16 cellular contexts compared by ENCODE assay signal in genomic region chr3:48881652-48882114, GRCh38. TPM values are rescaled to one million over a fixed set of nuclear protein-coding genes. Genes with fewer than 3 reads are reported as not detected.
DNase-seq lines count a peak whose midpoint lies in the region; ATAC-seq, FAIRE-seq and TF ChIP-seq lines count a peak whose summit lies in the region.
"Had no signal": no experiment of that assay in that cellular context is flagged by ENCODE, and none has a peak within 500 bp of the region (broad histone marks: within the 10 kb centered on the region; RNA-seq: fewer than 3 reads in every experiment).

No MANE protein-coding gene starts in this region.

- H3K9me3 ChIP-seq in right cardiac atrium (ENCODE audit: control insufficient read depth, low read length) (no peaks in the 10 kb centered on the region), gastrocnemius medialis (no peaks in the 10 kb centered on the region)

- DNase-seq in activated naive CD4-positive, alpha-beta T cell treated with anti-CD3 and anti-CD28 coated beads, Interleukin-2, amount 50 U/mL, for 72 hours (ENCODE audit: low spot score in 2 of 2) = no peak
- DNase-seq in activated naive CD4-positive, alpha-beta T cell treated with anti-CD3 and anti-CD28 coated beads, Interleukin-2, amount 50 U/mL, for 16 hours = no peak
- DNase-seq in Right ventricle myocardium superior (no peak), right cardiac atrium (no peak), gastrocnemius medialis (no peak), GM12891 (ENCODE audit: insufficient read length, low spot score) (no peak), iPS-NIHi11 (ENCODE audit: low spot score) (no peak)
- no peak for DNase-seq in activated T-helper 2 cell treated with anti-CD3 and anti-CD28 coated beads, Interferon-gamma antibody, Interleukin-2, Interleukin-4, amounts not matched to agents 10 μg/mL and 5 μg/mL and 100 μg/mL, durations not matched to agents 14 hours and 24 hours and 36 hours (ENCODE audit: low spot score)
- DNase-seq: 8988T, DMS79 treated with DMSO at 0.1 percent for 48 hours, H9, NCI-H1417 treated with DMSO at 0.1 percent for 48 hours, NCI-H1930, NCI-H345, NCI-H526 had no signal

- H3K27ac Mint-ChIP-seq in activated naive CD4-positive, alpha-beta T cell treated with anti-CD3 and anti-CD28 coated beads, Interleukin-2, amount 50 U/mL, for 72 hours = peak overlapping the region; percentile 34 to 50
- H3K27ac Mint-ChIP-seq in activated T-helper 2 cell treated with anti-CD3 and anti-CD28 coated beads, Interferon-gamma antibody, Interleukin-2, Interleukin-4, amounts not matched to agents 10 μg/mL and 5 μg/mL and 100 μg/mL, durations not matched to agents 14 hours and 24 hours and 36 hours = no peak overlapping the region
- H3K27ac Mint-ChIP-seq: B cell, H9 had no signal

- H3K4me1 Mint-ChIP-seq in activated T-helper 2 cell treated with anti-CD3 and anti-CD28 coated beads, Interferon-gamma antibody, Interleukin-2, Interleukin-4, amounts not matched to agents 10 μg/mL and 5 μg/mL and 100 μg/mL, durations not matched to agents 14 hours and 24 hours and 36 hours (ENCODE audit: low read depth) = peaks cover under 1% of the 10 kb centered on the region
- H3K4me1 Mint-ChIP-seq: H9 had no signal

- H3K36me3 ChIP-seq in gastrocnemius medialis = peaks cover 0 to 36% of the 10 kb centered on the region in 2 donors

- intact Hi-C loops in Right ventricle myocardium superior (cut with DNase I) = no loop called here
- intact Hi-C loops in right cardiac atrium (cut with DNase I) = no loop called here
- intact Hi-C loops in gastrocnemius medialis (cut with DNase I; ENCODE audit: low total_unique reads) = no loop called here
- intact Hi-C loops in activated T-helper 2 cell treated with anti-CD3 and anti-CD28 coated beads, Interferon-gamma antibody, Interleukin-2, Interleukin-4, amounts not matched to agents 10 μg/mL and 5 μg/mL and 100 μg/mL, durations not matched to agents 14 hours and 24 hours and 36 hours (cut with micrococcal nuclease) = no loop called here

- H3K27ac ChIP-seq in right cardiac atrium (ENCODE audit: low read length) = peak overlapping the region; percentile 61
- H3K27ac ChIP-seq in gastrocnemius medialis = peak overlapping the region in 3 of 4 donors; percentile 35 to 72 (median 68)

- no peak for TF ChIP-seq CTCF in gastrocnemius medialis (IDR thresholded peaks at IDR 0.05 in 4 of 5, conservative IDR thresholded peaks at IDR 0.05 in 1 of 5)

- no peaks in the 10 kb centered on the region for H3K9me3 Mint-ChIP-seq in activated naive CD4-positive, alpha-beta T cell treated with anti-CD3 and anti-CD28 coated beads, Interleukin-2, amount 50 U/mL, for 72 hours
- H3K9me3 Mint-ChIP-seq in activated T-helper 2 cell treated with anti-CD3 and anti-CD28 coated beads, Interferon-gamma antibody, Interleukin-2, Interleukin-4, amounts not matched to agents 10 μg/mL and 5 μg/mL and 100 μg/mL, durations not matched to agents 14 hours and 24 hours and 36 hours = no peaks in the 10 kb centered on the region
- H3K9me3 Mint-ChIP-seq: H9 had no signal

- H3K4me1 ChIP-seq in right cardiac atrium (ENCODE audit: control insufficient read depth, insufficient read depth, low read length) = no peaks in the 10 kb centered on the region
- peaks cover 17 to 18% of the 10 kb centered on the region in 2 donors for H3K4me1 ChIP-seq in gastrocnemius medialis

- WGBS in right cardiac atrium = 77% methylated on average over 5 of the region's 5 CpGs

- in situ Hi-C loops in gastrocnemius medialis (cut with MboI; ENCODE audit: low sequenced_read_pairs in 4 of 4) = no loop called here

- ATAC-seq in activated naive CD4-positive, alpha-beta T cell treated with anti-CD3 and anti-CD28 coated beads, Interleukin-2, amount 50 U/mL, for 72 hours = no peak
- peak; percentile 75 for ATAC-seq in Right ventricle myocardium superior (ENCODE audit: poor library complexity)
- peak; percentile 47 to 58 for ATAC-seq in right cardiac atrium
- ATAC-seq in gastrocnemius medialis = peak; percentile 61 to 90

- no peak overlapping the region for H3K4me3 ChIP-seq in right cardiac atrium (ENCODE audit: low read length)
- H3K4me3 ChIP-seq in gastrocnemius medialis = no peak overlapping the region

- no peak for FAIRE-seq in GM12891 (lab: Jason Lieb, UNC)

- H3K27me3 ChIP-seq in right cardiac atrium (ENCODE audit: control insufficient read depth, insufficient read depth) = no peaks in the 10 kb centered on the region
- H3K27me3 ChIP-seq in gastrocnemius medialis = no peaks in the 10 kb centered on the region

- peaks cover 0 to 7% of the 10 kb centered on the region in 2 donors for H3K36me3 Mint-ChIP-seq in activated naive CD4-positive, alpha-beta T cell treated with anti-CD3 and anti-CD28 coated beads, Interleukin-2, amount 50 U/mL, for 72 hours
- H3K36me3 Mint-ChIP-seq in activated T-helper 2 cell treated with anti-CD3 and anti-CD28 coated beads, Interferon-gamma antibody, Interleukin-2, Interleukin-4, amounts not matched to agents 10 μg/mL and 5 μg/mL and 100 μg/mL, durations not matched to agents 14 hours and 24 hours and 36 hours (ENCODE audit: low read depth) = peaks cover 18% of the 10 kb centered on the region

- H3K27me3 Mint-ChIP-seq in activated T-helper 2 cell treated with anti-CD3 and anti-CD28 coated beads, Interferon-gamma antibody, Interleukin-2, Interleukin-4, amounts not matched to agents 10 μg/mL and 5 μg/mL and 100 μg/mL, durations not matched to agents 14 hours and 24 hours and 36 hours (ENCODE audit: low read depth) = no peaks in the 10 kb centered on the region
- H3K27me3 Mint-ChIP-seq: B cell had no signal

- no peak overlapping the region for H3K4me3 Mint-ChIP-seq in activated T-helper 2 cell treated with anti-CD3 and anti-CD28 coated beads, Interferon-gamma antibody, Interleukin-2, Interleukin-4, amounts not matched to agents 10 μg/mL and 5 μg/mL and 100 μg/mL, durations not matched to agents 14 hours and 24 hours and 36 hours (ENCODE audit: low read depth)
- H3K4me3 Mint-ChIP-seq: B cell, H9 had no signal

- TF ChIP-seq POLR2A in gastrocnemius medialis (IDR thresholded peaks at IDR 0.05) (no peak), GM12891 (IDR thresholded peaks at IDR 0.05; ENCODE audit: low read depth, low read length) (no peak)

TF ChIP-seq in GM12891, 5 proteins besides CTCF, POLR2A, EP300 and RAD21:
- TF ChIP-seq POU2F2 (IDR thresholded peaks at IDR 0.05; ENCODE audit: low read depth, low read length) = no peak

RNA-seq across cellular contexts. Expression of gene SLC25A20, which starts 17.0 kb away (rescaled TPM):
- 10 to 100 TPM; 18.3 to 20.5 TPM for total RNA-seq in activated naive CD4-positive, alpha-beta T cell treated with anti-CD3 and anti-CD28 coated beads, Interleukin-2, amount 50 U/mL, for 72 hours
- total RNA-seq in Right ventricle myocardium superior (140 TPM), right cardiac atrium (10 to 100 TPM; 43.6 to 48.2 (median 45.1) TPM), gastrocnemius medialis (100 to 1,000 TPM in 1 of 4 donors, 10 to 100 TPM in 3; 67.8 to 110 (median 83.4) TPM)
- polyA plus RNA-seq in right cardiac atrium = 57.7 TPM
- 14.2 TPM for polyA plus RNA-seq in GM12891 (2012; ENCODE audit: low read depth, missing spikeins)
- total RNA-seq in activated T-helper 2 cell treated with anti-CD3 and anti-CD28 coated beads, Interferon-gamma antibody, Interleukin-2, Interleukin-4, amounts not matched to agents 10 μg/mL and 5 μg/mL and 100 μg/mL, durations not matched to agents 14 hours and 24 hours and 36 hours = 16.2 and 19.0 TPM in 2 replicates

RNA-seq across cellular contexts. Expression of gene PRKAR2A, which starts 34.0 kb away (rescaled TPM):
- total RNA-seq in activated naive CD4-positive, alpha-beta T cell treated with anti-CD3 and anti-CD28 coated beads, Interleukin-2, amount 50 U/mL, for 72 hours = 10 to 100 TPM; 13.9 to 25.6 TPM
- total RNA-seq in Right ventricle myocardium superior = 50.0 TPM
- 10 to 100 TPM; 42.9 to 50.5 (median 46.3) TPM for total RNA-seq in right cardiac atrium
- polyA plus RNA-seq in right cardiac atrium = 12.1 TPM
- total RNA-seq in gastrocnemius medialis = 10 to 100 TPM; 62.2 to 97.1 (median 80.2) TPM
- 6.9 TPM for polyA plus RNA-seq in GM12891 (2012; ENCODE audit: low read depth, missing spikeins)
- total RNA-seq in activated T-helper 2 cell treated with anti-CD3 and anti-CD28 coated beads, Interferon-gamma antibody, Interleukin-2, Interleukin-4, amounts not matched to agents 10 μg/mL and 5 μg/mL and 100 μg/mL, durations not matched to agents 14 hours and 24 hours and 36 hours = 30.7 and 32.4 TPM in 2 replicates

RNA-seq across cellular contexts. Expression of gene ARIH2, which starts 37.0 kb away (rescaled TPM):
- total RNA-seq in activated naive CD4-positive, alpha-beta T cell treated with anti-CD3 and anti-CD28 coated beads, Interleukin-2, amount 50 U/mL, for 72 hours = 100 to 1,000 TPM; 116 to 127 TPM
- total RNA-seq in Right ventricle myocardium superior (164 TPM), right cardiac atrium (100 to 1,000 TPM in 2 of 4 donors, 10 to 100 TPM in 2; 95.5 to 122 (median 103) TPM), gastrocnemius medialis (100 to 1,000 TPM; 118 to 176 (median 143) TPM)
- 62.2 TPM for polyA plus RNA-seq in right cardiac atrium
- polyA plus RNA-seq in GM12891 (2012; ENCODE audit: low read depth, missing spikeins) = 31.0 TPM
- total RNA-seq in activated T-helper 2 cell treated with anti-CD3 and anti-CD28 coated beads, Interferon-gamma antibody, Interleukin-2, Interleukin-4, amounts not matched to agents 10 μg/mL and 5 μg/mL and 100 μg/mL, durations not matched to agents 14 hours and 24 hours and 36 hours = 156 and 163 TPM in 2 replicates

Comparison
In these comparisons a context has a peak if more than half of its experiments do, and no peak if none do; other contexts are left out.
1. ATAC-seq: peak in Right ventricle myocardium superior (single experiment), right cardiac atrium (2 of 2) and gastrocnemius medialis (2 of 2); none in activated naive CD4-positive, alpha-beta T cell treated with anti-CD3 and anti-CD28 coated beads, Interleukin-2, amount 50 U/mL, for 72 hours (0 of 2).